ENCODE assay signal across 13 cellular contexts in genomic region chr10:90788987-90789386, GRCh38.
DNase-seq lines count a peak whose midpoint lies in the region; ATAC-seq, FAIRE-seq and TF ChIP-seq lines count a peak whose summit lies in the region.
"Had no signal": no experiment of that assay in that cellular context is flagged by ENCODE, and none has a peak within 500 bp of the region (broad histone marks: within the 10 kb centered on the region; RNA-seq: fewer than 3 reads in every experiment).

No MANE protein-coding gene starts in this region.

- DNase-seq in HepG2 (ENCODE audit: low spot score) (no peak), right lobe of liver (no peak), pons (ENCODE audit: low spot score) (peak; percentile 15), DMS79 treated with DMSO at 0.1 percent for 48 hours (lab: John Stamatoyannopoulos, UW) (no peak), NCI-H1105 treated with DMSO at 0.1 percent for 48 hours (lab: John Stamatoyannopoulos, UW) (no peak), NCI-H524 treated with DMSO at 0.1 percent for 48 hours (lab: John Stamatoyannopoulos, UW) (no peak)
- DNase-seq: activated CD4-positive, alpha-beta T cell treated with anti-CD3 and anti-CD28 coated beads, Interleukin-2, amount 10 ng/mL, durations not matched to agents 7 days and 5 days; activated naive CD4-positive, alpha-beta T cell treated with Interleukin-2 at 50 U/mL for 16 hours; DMS 273 treated with DMSO at 0.1 percent for 48 hours; mammary epithelial cell; posterior cingulate gyrus had no signal

- no peak for TF ChIP-seq CTCF in HepG2 (CRISPR knock-in tag; IDR thresholded peaks at IDR 0.05)
- no peak for TF ChIP-seq CTCF in right lobe of liver (IDR thresholded peaks at IDR 0.05)

- TF ChIP-seq POLR2A in HepG2 (IDR thresholded peaks at IDR 0.05; ENCODE audit: insufficient read depth in 1 of 2, low read depth in 2 of 2, low read length in 2 of 2) (no peak), right lobe of liver (IDR thresholded peaks at IDR 0.05) (no peak)

- H3K27me3 ChIP-seq in HepG2 (ENCODE audit: control insufficient read depth in 1 of 2, insufficient read depth in 2 of 2, low read length in 2 of 2) (peaks cover 0 to 9% of the 10 kb centered on the region in 2 experiments; a peak in 2 of 5 replicates), right lobe of liver (no peaks in the 10 kb centered on the region)

- no peak overlapping the region for H3K4me2 ChIP-seq in HepG2 (ENCODE audit: low read depth, low read length)

- intact Hi-C loops in HepG2 (cut with micrococcal nuclease; ENCODE audit: unreplicated experiment), result loop anchor here (1.0 to 2.0 kb wide), 2 partner anchors 38 to 996 kb away; no protein-coding TSS in a partner anchor
- intact Hi-C loops in right lobe of liver (cut with DNase I), result no loop called here

- no TSS peak for BruUV-seq in HepG2 (replicated peaks; lab: Mats Ljungman, UMichigan)

- no peaks in the 10 kb centered on the region for H3K36me3 ChIP-seq in HepG2 (replicated peaks in 1 of 2; ENCODE audit: control insufficient read depth in 1 of 2, insufficient read depth in 2 of 2, low read length in 2 of 2)
- H3K36me3 ChIP-seq in right lobe of liver, result no peaks in the 10 kb centered on the region

- no peak overlapping the region for H3K9ac ChIP-seq in HepG2 (ENCODE audit: insufficient read depth, low read depth, low read length)

- in situ Hi-C loops in HepG2 (cut with HindIII; ENCODE audit: extremely low pct_ligation_motif_present, low pct_unique_long_range_greater_than_20kb), result no loop called here

- no peak overlapping the region for H2AFZ ChIP-seq in HepG2 (ENCODE audit: low read length)

- no peaks in the 10 kb centered on the region for H3K9me3 ChIP-seq in HepG2 (ENCODE audit: low read length)
- H3K9me3 ChIP-seq in right lobe of liver, result no peaks in the 10 kb centered on the region

- H3K4me1 ChIP-seq in HepG2 (ENCODE audit: insufficient read depth, low read length), result no peaks in the 10 kb centered on the region
- no peaks in the 10 kb centered on the region for H3K4me1 ChIP-seq in right lobe of liver

- H3K27ac ChIP-seq in HepG2 (ENCODE audit: extremely low read length, insufficient read depth, low read length) (no peak overlapping the region), right lobe of liver (no peak overlapping the region)

- H4K20me1 ChIP-seq in HepG2 (ENCODE audit: insufficient read depth, low read length), result no peaks in the 10 kb centered on the region

- no peak for TF ChIP-seq EP300 in HepG2 (IDR thresholded peaks at IDR 0.05; ENCODE audit: low read depth in 2 of 2, low read length in 2 of 2)
- TF ChIP-seq EP300 in HepG2 (CRISPR knock-in tag; IDR thresholded peaks at IDR 0.05; ENCODE audit: borderline replicate concordance), result no peak

- WGBS in HepG2 (ENCODE audit: low lambda C conversion rate), result 0% methylated on average over 3 of the region's 3 CpGs
- 59% methylated on average over 3 of the region's 3 CpGs for WGBS in right lobe of liver (ENCODE audit: insufficient coverage, low coverage, low lambda C conversion rate, missing lambda C conversion rate)

- no peak for ATAC-seq in HepG2
- no peak for ATAC-seq in right lobe of liver
- ATAC-seq in HG02798 (IDR thresholded peaks at IDR 0.05; ENCODE audit: poor library complexity, unreplicated experiment), result peak; percentile 56
- ATAC-seq in HG03575 (IDR thresholded peaks at IDR 0.05; ENCODE audit: extremely low read depth, insufficient number of reproducible peaks, low FRiP score, unreplicated experiment), result peak; percentile 62

- CTCF ChIA-PET in HepG2 (lab: Yijun Ruan, JAX; ENCODE audit: low intra/inter-chr PET ratio, low total read pairs), result no interaction called here

- FAIRE-seq in HepG2 (lab: Jason Lieb, UNC), result no peak

- H3K4me3 ChIP-seq in HepG2 (replicated peaks in 1 of 3; ENCODE audit: insufficient read depth in 1 of 3, low read depth in 2 of 3, low read length in 3 of 3), result no peak overlapping the region
- H3K4me3 ChIP-seq in right lobe of liver, result no peak overlapping the region

- no peaks in the 10 kb centered on the region for H3K79me2 ChIP-seq in HepG2 (ENCODE audit: insufficient read depth, low read length)

- no peak for TF ChIP-seq RAD21 in HepG2 (CRISPR knock-in tag; IDR thresholded peaks at IDR 0.05)

- POLR2A ChIA-PET in HepG2 (lab: Yijun Ruan, JAX), result no interaction called here

TF ChIP-seq in HepG2, 621 proteins besides CTCF, POLR2A, EP300 and RAD21:
- TF ChIP-seq SMAD9 (CRISPR knock-in tag; IDR thresholded peaks at IDR 0.05) (no peak), FOXM1 (CRISPR knock-in tag; IDR thresholded peaks at IDR 0.05) (no peak), MXI1 (IDR thresholded peaks at IDR 0.05; ENCODE audit: borderline replicate concordance, low read depth, low read length) (no peak), CEBPB (IDR thresholded peaks at IDR 0.05; ENCODE audit: borderline replicate concordance, low read depth, low read length) (peak; percentile 34; the same call in 1 of the 2 replicates), JUND (CRISPR knock-in tag; IDR thresholded peaks at IDR 0.05) (no peak)

Comparison
In these comparisons a context has a peak if more than half of its experiments do, and no peak if none do; other contexts are left out.
1. ATAC-seq: peak in HG02798 (single experiment) and HG03575 (single experiment); none in HepG2 (single experiment) and right lobe of liver (0 of 4).